2 cellular contexts compared by ENCODE assay signal in genomic region chr7:105178177-105178576, GRCh38.
TF ChIP-seq lines count a peak whose summit lies in the region.

No MANE protein-coding gene starts in this region.

TF ChIP-seq in HepG2, 621 proteins besides CTCF, POLR2A, EP300 and RAD21 (continued from another document):
- TF ChIP-seq HIC2 (CRISPR knock-in tag; IDR thresholded peaks at IDR 0.05; ENCODE audit: low read depth), result no peak
- TF ChIP-seq ETV6 (CRISPR knock-in tag; conservative IDR thresholded peaks at IDR 0.05), result no peak
- no peak for TF ChIP-seq POLR2G (IDR thresholded peaks at IDR 0.05; ENCODE audit: low read depth, low read length)
- TF ChIP-seq ZKSCAN1 (IDR thresholded peaks at IDR 0.05; ENCODE audit: low read length), result no peak
- TF ChIP-seq ZNF510 (CRISPR knock-in tag; IDR thresholded peaks at IDR 0.05; ENCODE audit: low read depth), result no peak
- no peak for TF ChIP-seq HIVEP1 (CRISPR knock-in tag; IDR thresholded peaks at IDR 0.05)
- no peak for TF ChIP-seq ZNF264 (CRISPR knock-in tag; IDR thresholded peaks at IDR 0.05)
- TF ChIP-seq ZNF496 (CRISPR knock-in tag; IDR thresholded peaks at IDR 0.05; ENCODE audit: insufficient replicate concordance), result no peak
- no peak for TF ChIP-seq ZMYM4 (CRISPR knock-in tag; IDR thresholded peaks at IDR 0.05)
- no peak for TF ChIP-seq ZFP36 (IDR thresholded peaks at IDR 0.05; ENCODE audit: borderline replicate concordance, low read depth, low read length, partially characterized antibody)
- no peak for TF ChIP-seq CSRNP2 (CRISPR knock-in tag; conservative IDR thresholded peaks at IDR 0.05; ENCODE audit: low read depth)
- no peak for TF ChIP-seq ZNF639 (CRISPR knock-in tag; conservative IDR thresholded peaks at IDR 0.05)

TF ChIP-seq in WTC11, 78 proteins besides CTCF, POLR2A, EP300 and RAD21 (continued from another document):
- TF ChIP-seq ZBTB21 (CRISPR knock-in tag; IDR thresholded peaks at IDR 0.05; ENCODE audit: borderline replicate concordance) (no peak), TEAD4 (CRISPR knock-in tag; IDR thresholded peaks at IDR 0.05) (no peak), AFF4 (CRISPR knock-in tag; IDR thresholded peaks at IDR 0.05; ENCODE audit: borderline replicate concordance) (no peak), PRRX2 (CRISPR knock-in tag; IDR thresholded peaks at IDR 0.05) (no peak), ELF4 (CRISPR knock-in tag; IDR thresholded peaks at IDR 0.05; ENCODE audit: low read depth) (no peak), ERG (CRISPR knock-in tag; IDR thresholded peaks at IDR 0.05) (no peak), ATF2 (CRISPR knock-in tag; IDR thresholded peaks at IDR 0.05; ENCODE audit: borderline replicate concordance, low read depth) (no peak)
